8 cellular contexts compared by ENCODE assay signal in the genomic region with DNA sequence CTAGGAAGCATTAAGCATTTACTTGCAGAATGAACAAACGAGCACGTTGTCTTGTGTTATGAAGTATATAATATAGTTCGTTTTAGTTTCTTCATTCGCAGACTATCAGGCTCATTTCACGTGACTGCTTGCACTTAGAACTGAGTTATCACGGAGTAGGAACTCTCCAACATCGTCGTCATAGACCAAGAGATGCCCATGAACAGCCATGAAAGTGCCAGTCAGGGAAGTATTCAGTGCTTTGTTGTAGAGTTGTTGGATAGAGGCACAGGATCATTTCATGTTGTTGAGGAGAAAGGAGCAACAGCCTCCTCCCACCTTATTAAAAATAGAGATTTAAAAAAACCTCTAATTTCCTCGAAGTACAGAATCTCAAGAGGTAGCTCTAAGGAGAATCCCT. TPM values are rescaled to one million over a fixed set of nuclear protein-coding genes. Genes with fewer than 3 reads are reported as not detected.
DNase-seq lines count a peak whose midpoint lies in the region; ATAC-seq and TF ChIP-seq lines count a peak whose summit lies in the region.

No MANE protein-coding gene starts in this region.

- H3K4me3 Mint-ChIP-seq in activated naive CD8-positive, alpha-beta T cell treated with anti-CD3 and anti-CD28 coated beads, Interleukin-2, amount 50 U/mL, for 24 hours: peak overlapping the region; percentile 85

- DNase-seq in right atrium auricular region (ENCODE audit: low spot score): no peak
- no peak for DNase-seq in Right ventricle myocardium superior
- no peak for DNase-seq in activated naive CD8-positive, alpha-beta T cell treated with anti-CD3 and anti-CD28 coated beads, Interleukin-2, amount 50 U/mL, for 24 hours
- no peak for DNase-seq in lower lobe of right lung
- peak in 1 of 2 donors; percentile 81 for DNase-seq in vagina (ENCODE audit: extremely low spot score in 2 of 2)
- no peak for DNase-seq in iPS-NIHi11 (ENCODE audit: low spot score)

- H3K9me3 ChIP-seq in right atrium auricular region (no peaks in the 10 kb centered on the region), lower lobe of right lung (no peaks in the 10 kb centered on the region), vagina (no peaks in the 10 kb centered on the region)

- H3K27me3 ChIP-seq in right atrium auricular region (no peaks in the 10 kb centered on the region), lower lobe of right lung (ENCODE audit: low read depth) (peaks cover 7% of the 10 kb centered on the region), vagina (no peaks in the 10 kb centered on the region)

- intact Hi-C loops in Right ventricle myocardium superior (cut with DNase I): no loop called here
- intact Hi-C loops in lower lobe of right lung (cut with DNase I): no loop called here
- intact Hi-C loops in vagina (cut with DNase I): loop anchor here (2.0 to 10.0 kb wide), 2 partner anchors 72 to 136 kb away; a partner anchor contains a TSS

- H3K4me1 ChIP-seq in right atrium auricular region (peaks cover 0 to 16% of the 10 kb centered on the region in 2 donors), lower lobe of right lung (peaks cover 15% of the 10 kb centered on the region), vagina (peaks cover 24% of the 10 kb centered on the region)

- H3K9me3 Mint-ChIP-seq in activated naive CD8-positive, alpha-beta T cell treated with anti-CD3 and anti-CD28 coated beads, Interleukin-2, amount 50 U/mL, for 24 hours: no peaks in the 10 kb centered on the region

- no peak for TF ChIP-seq CTCF in right atrium auricular region (IDR thresholded peaks at IDR 0.05)
- TF ChIP-seq CTCF in lower lobe of right lung (IDR thresholded peaks at IDR 0.05): no peak
- TF ChIP-seq CTCF in vagina (IDR thresholded peaks at IDR 0.05): no peak

- H3K36me3 Mint-ChIP-seq in activated naive CD8-positive, alpha-beta T cell treated with anti-CD3 and anti-CD28 coated beads, Interleukin-2, amount 50 U/mL, for 24 hours (ENCODE audit: low read depth): no peaks in the 10 kb centered on the region

- peaks cover 22% of the 10 kb centered on the region for H3K4me1 Mint-ChIP-seq in activated naive CD8-positive, alpha-beta T cell treated with anti-CD3 and anti-CD28 coated beads, Interleukin-2, amount 50 U/mL, for 24 hours

- peak overlapping the region; percentile 61 to 68 for H3K4me3 ChIP-seq in right atrium auricular region
- peak overlapping the region; percentile 73 for H3K4me3 ChIP-seq in lower lobe of right lung
- peak overlapping the region; percentile 68 to 77 for H3K4me3 ChIP-seq in vagina

- peak overlapping the region; percentile 56 to 66 for H3K27ac ChIP-seq in right atrium auricular region
- peak overlapping the region; percentile 49 for H3K27ac ChIP-seq in lower lobe of right lung
- H3K27ac ChIP-seq in vagina: peak overlapping the region; percentile 83

- H3K36me3 ChIP-seq in right atrium auricular region (no peaks in the 10 kb centered on the region), lower lobe of right lung (no peaks in the 10 kb centered on the region), vagina (no peaks in the 10 kb centered on the region)

- ATAC-seq in Right ventricle myocardium superior (ENCODE audit: poor library complexity) (no peak), lower lobe of right lung (peak in 1 of 2 donors; percentile 19), GM21737 (IDR thresholded peaks at IDR 0.05; ENCODE audit: unreplicated experiment) (no peak), GM21723 (IDR thresholded peaks at IDR 0.05; ENCODE audit: unreplicated experiment) (no peak)
- ATAC-seq in activated naive CD8-positive, alpha-beta T cell treated with anti-CD3 and anti-CD28 coated beads, Interleukin-2, amount 50 U/mL, for 24 hours: no peak

- no peak for TF ChIP-seq POLR2A in vagina (IDR thresholded peaks at IDR 0.05)

- H3K27ac Mint-ChIP-seq in activated naive CD8-positive, alpha-beta T cell treated with anti-CD3 and anti-CD28 coated beads, Interleukin-2, amount 50 U/mL, for 24 hours: peak overlapping the region; percentile 79

- H3K27me3 Mint-ChIP-seq in activated naive CD8-positive, alpha-beta T cell treated with anti-CD3 and anti-CD28 coated beads, Interleukin-2, amount 50 U/mL, for 24 hours: peaks cover 21% of the 10 kb centered on the region

RNA-seq across cellular contexts. Expression of a gene that starts 1.0 kb away (rescaled TPM):
- total RNA-seq in right atrium auricular region (1 to 10 TPM; 1.9 to 2.5 TPM), Right ventricle myocardium superior (0.54 TPM), lower lobe of right lung (1.5 TPM), vagina (3.7 TPM)
